In the genomic region with DNA sequence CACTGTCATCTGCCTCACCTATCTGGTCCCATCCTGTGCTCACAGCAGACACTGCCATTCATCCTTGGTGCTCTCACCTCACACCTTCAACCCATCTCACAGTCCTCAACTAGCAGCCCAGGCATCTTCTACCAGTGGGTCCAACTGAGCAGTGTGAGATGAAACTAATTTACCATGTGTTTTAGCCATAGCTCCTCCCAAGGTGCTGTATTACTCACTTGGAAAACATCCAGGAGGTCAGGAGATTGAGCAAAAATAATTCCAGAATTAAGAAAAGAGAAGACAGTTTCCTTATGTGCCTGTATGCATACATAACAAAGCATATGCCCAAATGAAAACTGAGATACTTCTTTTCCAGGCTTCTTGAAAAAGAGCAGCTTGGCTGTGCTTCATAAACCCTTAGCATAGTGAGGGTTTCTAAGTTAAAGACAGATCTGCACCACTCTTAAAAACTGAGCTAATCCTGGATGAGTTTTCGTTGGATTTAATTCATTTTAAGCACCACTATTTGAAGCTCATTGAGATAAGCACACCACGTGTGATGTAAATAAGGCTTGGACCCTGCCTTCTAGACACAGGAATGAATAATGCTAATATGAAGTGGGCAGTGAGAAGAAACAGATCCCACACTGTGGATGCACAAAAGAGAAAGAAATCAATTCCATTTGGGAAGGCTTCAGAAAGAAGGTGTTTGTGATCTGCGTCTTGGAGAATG, we compare ENCODE assay signal across 19 cellular contexts.
A peak's percentile ranks its signal among the peaks of the same experiment; 100 is the strongest.
DNase-seq lines count a peak whose midpoint lies in the region; ATAC-seq, FAIRE-seq and TF ChIP-seq lines count a peak whose summit lies in the region.
"Had no signal": no experiment of that assay in that cellular context is flagged by ENCODE, and none has a peak within 500 bp of the region (broad histone marks: within the 10 kb centered on the region; RNA-seq: fewer than 3 reads in every experiment).

No MANE protein-coding gene starts in this region.

- H3K36me3 Mint-ChIP-seq in astrocyte (ENCODE audit: low read depth, unreplicated experiment): peaks cover 15% of the 10 kb centered on the region
- H3K36me3 Mint-ChIP-seq in activated T-helper 17 cell treated with anti-CD3 and anti-CD28 coated beads, Interleukin-2, amount 50 U/mL, for 72 hours (ENCODE audit: low read depth): no peaks in the 10 kb centered on the region
- H3K36me3 Mint-ChIP-seq: activated naive CD8-positive, alpha-beta T cell; IgD-negative memory B cell; neural progenitor cell had no signal

- H3K79me2 ChIP-seq in ACC112 (ENCODE audit: control insufficient read depth, insufficient read depth, low read length, unreplicated experiment) (peaks cover 33% of the 10 kb centered on the region), astrocyte (ENCODE audit: insufficient read depth, low read length) (peaks cover 84% of the 10 kb centered on the region)

- peaks cover 6% of the 10 kb centered on the region for H3K9me3 Mint-ChIP-seq in astrocyte (ENCODE audit: unreplicated experiment)
- no peaks in the 10 kb centered on the region for H3K9me3 Mint-ChIP-seq in activated T-helper 17 cell treated with anti-CD3 and anti-CD28 coated beads, Interleukin-2, amount 50 U/mL, for 72 hours

- peaks cover 28% of the 10 kb centered on the region for H3K4me1 Mint-ChIP-seq in astrocyte (ENCODE audit: low read depth, unreplicated experiment)
- H3K4me1 Mint-ChIP-seq in activated T-helper 17 cell treated with anti-CD3 and anti-CD28 coated beads, Interleukin-2, amount 50 U/mL, for 72 hours: no peaks in the 10 kb centered on the region
- H3K4me1 Mint-ChIP-seq: IgD-negative memory B cell had no signal

- H3K4me1 ChIP-seq in ACC112 (ENCODE audit: control insufficient read depth, insufficient read depth, low read length, unreplicated experiment) (peaks cover 32% of the 10 kb centered on the region), astrocyte (ENCODE audit: insufficient read depth, low read length) (peaks cover 21% of the 10 kb centered on the region)
- H3K4me1 ChIP-seq: Caco-2, neural progenitor cell had no signal

- FAIRE-seq in astrocyte (lab: Jason Lieb, UNC): peak; percentile 63
- FAIRE-seq: colon had no signal

- H3K4me3 ChIP-seq in ACC112 (ENCODE audit: low read depth, low read length) (peak overlapping the region; percentile 10; the same call in 1 of the 2 replicates), astrocyte (ENCODE audit: insufficient read depth, low read depth, low read length) (no peak overlapping the region)
- H3K4me3 ChIP-seq: neural progenitor cell had no signal

- H3K36me3 ChIP-seq in ACC112 (ENCODE audit: insufficient read depth, low read length) (peaks cover 6% of the 10 kb centered on the region), astrocyte (ENCODE audit: insufficient read depth, low read length) (no peaks in the 10 kb centered on the region)
- H3K36me3 ChIP-seq: neural progenitor cell had no signal

- H3K4me2 ChIP-seq in astrocyte (ENCODE audit: low read length): peak overlapping the region; percentile 51
- H3K4me2 ChIP-seq: neural progenitor cell had no signal

- peak overlapping the region; percentile 73 for H3K27ac Mint-ChIP-seq in astrocyte (ENCODE audit: unreplicated experiment)
- no peak overlapping the region for H3K27ac Mint-ChIP-seq in activated T-helper 17 cell treated with anti-CD3 and anti-CD28 coated beads, Interleukin-2, amount 50 U/mL, for 72 hours
- H3K27ac Mint-ChIP-seq: activated naive CD8-positive, alpha-beta T cell; IgD-negative memory B cell; neural progenitor cell had no signal

- ATAC-seq in activated T-helper 17 cell treated with anti-CD3 and anti-CD28 coated beads, Interleukin-2, amount 50 U/mL, for 72 hours (replicated peaks): no peak
- ATAC-seq in HG02885 (IDR thresholded peaks at IDR 0.05; ENCODE audit: poor library complexity, unreplicated experiment): no peak

- H4K20me1 ChIP-seq in astrocyte (ENCODE audit: insufficient read depth, low read length): peaks cover 13% of the 10 kb centered on the region

- H3K4me3 Mint-ChIP-seq in astrocyte (ENCODE audit: unreplicated experiment): no peak overlapping the region
- no peak overlapping the region for H3K4me3 Mint-ChIP-seq in activated T-helper 17 cell treated with anti-CD3 and anti-CD28 coated beads, Interleukin-2, amount 50 U/mL, for 72 hours
- H3K4me3 Mint-ChIP-seq: activated naive CD8-positive, alpha-beta T cell; IgD-negative memory B cell; neural progenitor cell had no signal

- no peaks in the 10 kb centered on the region for H3K27me3 ChIP-seq in ACC112 (ENCODE audit: insufficient read depth, low read length)
- no peaks in the 10 kb centered on the region for H3K27me3 ChIP-seq in astrocyte (ENCODE audit: insufficient read depth, low read length)
- H3K27me3 ChIP-seq: neural progenitor cell had no signal

- TF ChIP-seq CTCF in astrocyte (IDR thresholded peaks at IDR 0.05; ENCODE audit: insufficient read depth, low read depth, low read length): no peak

- H3K9me3 ChIP-seq in astrocyte (ENCODE audit: insufficient read depth, low read depth, low read length): no peaks in the 10 kb centered on the region
- H3K9me3 ChIP-seq: Caco-2 had no signal

- H2AFZ ChIP-seq in ACC112 (ENCODE audit: low read length, unreplicated experiment): no peak overlapping the region
- H2AFZ ChIP-seq in astrocyte (ENCODE audit: low read depth, low read length): no peak overlapping the region
- H2AFZ ChIP-seq: neural progenitor cell had no signal

- DNase-seq in HCEC 1CT: peak; percentile 85
- DNase-seq in astrocyte (ENCODE audit: low read depth): peak; percentile 68
- peak; percentile 61 for DNase-seq in glomerular visceral epithelial cell (ENCODE audit: extremely low spot score)
- no peak for DNase-seq in pons (ENCODE audit: low spot score)
- no peak for DNase-seq in activated CD4-positive, alpha-beta T cell treated with anti-CD3 and anti-CD28 coated beads, Interleukin-2, amount 50 U/mL, for 4 hours
- DNase-seq: ACHN; Caco-2; NCI-H1436; NCI-H446; OCI-M1; stimulated activated naive CD4-positive, alpha-beta T cell had no signal

- no peaks in the 10 kb centered on the region for H3K27me3 Mint-ChIP-seq in astrocyte (ENCODE audit: low read depth, unreplicated experiment)
- H3K27me3 Mint-ChIP-seq in activated T-helper 17 cell treated with anti-CD3 and anti-CD28 coated beads, Interleukin-2, amount 50 U/mL, for 72 hours: peaks cover 16% of the 10 kb centered on the region

- peak overlapping the region; percentile 21 for H3K9ac ChIP-seq in astrocyte (ENCODE audit: low read length)
- H3K9ac ChIP-seq: neural progenitor cell had no signal

- H3K27ac ChIP-seq in ACC112 (ENCODE audit: low read depth, low read length) (peak overlapping the region; percentile 44; the same call in 1 of the 2 replicates), astrocyte (ENCODE audit: low read depth, low read length) (peak overlapping the region; percentile 33)
- H3K27ac ChIP-seq: epithelial cell of prostate, neural progenitor cell had no signal

Comparison
In these comparisons a context has a peak if more than half of its experiments do, and no peak if none do; other contexts are left out.
1. DNase-seq: peak in HCEC 1CT (single experiment), astrocyte (single experiment) and glomerular visceral epithelial cell (single experiment); none in pons (single experiment) and activated CD4-positive, alpha-beta T cell treated with anti-CD3 and anti-CD28 coated beads, Interleukin-2, amount 50 U/mL, for 4 hours (0 of 2).